8 cellular contexts compared by ENCODE assay signal in the genomic region with DNA sequence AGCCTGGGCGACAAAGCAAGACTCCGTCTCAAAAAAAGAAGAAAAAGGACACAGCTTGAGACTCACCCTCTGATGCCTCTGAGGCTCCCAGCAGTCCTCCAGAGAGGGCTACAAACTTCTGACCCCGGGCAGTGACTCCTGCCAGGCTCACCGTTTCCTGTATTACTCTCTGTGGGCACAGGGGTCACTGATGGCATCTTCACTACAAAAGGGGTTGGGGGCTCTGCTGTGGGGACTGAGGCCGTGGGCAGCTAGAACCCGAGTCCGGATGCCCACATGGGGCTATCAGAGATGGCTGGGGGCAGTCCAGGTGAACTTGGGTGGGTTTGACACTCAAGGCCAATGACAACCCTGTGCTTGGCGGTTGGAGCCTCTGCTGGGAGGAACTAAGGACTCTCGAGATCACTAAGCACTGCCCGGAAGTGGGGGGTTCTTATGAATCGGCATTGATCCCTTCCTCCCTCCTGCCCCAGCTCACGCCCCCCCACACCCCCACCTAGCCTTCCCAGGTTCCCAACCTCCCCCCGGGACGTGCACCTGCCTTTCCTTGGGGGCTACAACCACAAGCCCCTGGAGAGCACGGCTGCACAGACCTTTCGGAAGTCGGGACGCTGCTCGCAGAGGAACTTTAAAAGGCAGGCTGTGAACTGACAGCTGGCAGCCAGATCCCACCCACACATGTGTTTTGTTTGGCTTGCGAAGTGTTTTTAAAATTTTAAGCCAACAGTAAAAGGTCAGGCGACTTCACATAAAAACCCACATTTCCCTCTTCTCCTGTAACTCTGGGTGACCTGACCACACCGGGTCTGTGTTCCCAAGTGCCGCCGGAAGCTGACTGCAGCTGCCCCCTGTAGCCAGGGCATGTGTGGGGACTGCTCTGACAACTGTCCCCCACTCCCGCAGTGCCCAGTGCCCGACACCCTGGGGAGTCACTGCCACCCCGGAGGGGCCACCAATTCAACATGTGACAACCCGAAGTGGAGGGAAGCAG. TPM values are rescaled to one million over a fixed set of nuclear protein-coding genes. Genes with fewer than 3 reads are reported as not detected.
DNase-seq lines count a peak whose midpoint lies in the region; ATAC-seq and TF ChIP-seq lines count a peak whose summit lies in the region.

No MANE protein-coding gene starts in this region.

- no peaks in the 10 kb centered on the region for H3K9me3 Mint-ChIP-seq in natural killer cell treated with Interleukin-12 subunit alpha and Interleukin-12 subunit beta and Interleukin-15 and Interleukin-18, amount 100 ng/mL, for 72 hours
- no peaks in the 10 kb centered on the region for H3K9me3 Mint-ChIP-seq in neural progenitor cell

- no peaks in the 10 kb centered on the region for H3K36me3 Mint-ChIP-seq in natural killer cell treated with Interleukin-12 subunit alpha and Interleukin-12 subunit beta and Interleukin-15 and Interleukin-18, amount 100 ng/mL, for 72 hours
- no peaks in the 10 kb centered on the region for H3K36me3 Mint-ChIP-seq in neural progenitor cell

- no peaks in the 10 kb centered on the region for H3K4me1 ChIP-seq in neural progenitor cell

- ATAC-seq in HG03342 (IDR thresholded peaks at IDR 0.05; ENCODE audit: unreplicated experiment) (peak; percentile 50), HG02763 (IDR thresholded peaks at IDR 0.05; ENCODE audit: unreplicated experiment) (no peak), GM18867 (IDR thresholded peaks at IDR 0.05; ENCODE audit: unreplicated experiment) (no peak)
- ATAC-seq in natural killer cell treated with Interleukin-12 subunit alpha and Interleukin-12 subunit beta and Interleukin-15 and Interleukin-18, amount 100 ng/mL, for 72 hours, result peak in 1 of 2 donors; percentile 49

- DNase-seq in EH (ENCODE audit: low read depth), result peak; percentile 65
- DNase-seq in cardiac fibroblast (ENCODE audit: low read depth in 2 of 2), result peak; percentile 57 to 71
- no peak for DNase-seq in natural killer cell treated with Interleukin-12 subunit alpha and Interleukin-12 subunit beta and Interleukin-15 and Interleukin-18, amount 100 ng/mL, for 72 hours (ENCODE audit: low spot score)
- no peak for DNase-seq in neural progenitor cell (ENCODE audit: low spot score)
- no peak for DNase-seq in NCI-H510A treated with DMSO at 0.1 percent for 48 hours (lab: John Stamatoyannopoulos, UW)

- peak overlapping the region; percentile 74 to 90 for H3K27ac Mint-ChIP-seq in natural killer cell treated with Interleukin-12 subunit alpha and Interleukin-12 subunit beta and Interleukin-15 and Interleukin-18, amount 100 ng/mL, for 72 hours
- H3K27ac Mint-ChIP-seq in neural progenitor cell, result no peak overlapping the region

- no peak overlapping the region for H2AFZ ChIP-seq in neural progenitor cell (replicated peaks)

- H3K9me3 ChIP-seq in neural progenitor cell (ENCODE audit: low read depth), result no peaks in the 10 kb centered on the region

- no peak overlapping the region for H3K4me3 ChIP-seq in cardiac fibroblast (replicated peaks in 1 of 2; ENCODE audit: low read depth in 2 of 2, low read length in 2 of 2)
- H3K4me3 ChIP-seq in neural progenitor cell, result no peak overlapping the region

- H3K4me3 Mint-ChIP-seq in natural killer cell treated with Interleukin-12 subunit alpha and Interleukin-12 subunit beta and Interleukin-15 and Interleukin-18, amount 100 ng/mL, for 72 hours, result peak overlapping the region; percentile 84
- no peak overlapping the region for H3K4me3 Mint-ChIP-seq in neural progenitor cell

- no peak overlapping the region for H3K4me2 ChIP-seq in neural progenitor cell

- no peaks in the 10 kb centered on the region for H3K79me2 ChIP-seq in neural progenitor cell (ENCODE audit: low read depth)

- H4K20me1 ChIP-seq in neural progenitor cell (ENCODE audit: low read depth), result peaks cover 94% of the 10 kb centered on the region

- no peaks in the 10 kb centered on the region for H3K27me3 ChIP-seq in neural progenitor cell

- H3K36me3 ChIP-seq in neural progenitor cell, result no peaks in the 10 kb centered on the region

- H3K9ac ChIP-seq in neural progenitor cell, result no peak overlapping the region

- no peak overlapping the region for H3K27ac ChIP-seq in neural progenitor cell

- H3K27me3 Mint-ChIP-seq in natural killer cell treated with Interleukin-12 subunit alpha and Interleukin-12 subunit beta and Interleukin-15 and Interleukin-18, amount 100 ng/mL, for 72 hours, result no peaks in the 10 kb centered on the region
- H3K27me3 Mint-ChIP-seq in neural progenitor cell (ENCODE audit: insufficient read depth, low read depth), result peaks cover 4% of the 10 kb centered on the region

- H3F3A ChIP-seq in neural progenitor cell (ENCODE audit: low read depth), result peaks cover 26% of the 10 kb centered on the region

- TF ChIP-seq CTCF in cardiac fibroblast (IDR thresholded peaks at IDR 0.05; ENCODE audit: low read depth, low read length), result no peak
- no peak for TF ChIP-seq CTCF in neural progenitor cell (IDR thresholded peaks at IDR 0.05)

- H3K4me1 Mint-ChIP-seq in natural killer cell treated with Interleukin-12 subunit alpha and Interleukin-12 subunit beta and Interleukin-15 and Interleukin-18, amount 100 ng/mL, for 72 hours (ENCODE audit: low read depth in 2 of 2), result peaks cover 60 to 77% of the 10 kb centered on the region in 2 donors
- peaks cover 37% of the 10 kb centered on the region for H3K4me1 Mint-ChIP-seq in neural progenitor cell

RNA-seq across cellular contexts. Expression of a gene that starts 5.0 kb away (rescaled TPM):
- total RNA-seq in natural killer cell treated with Interleukin-12 subunit alpha and Interleukin-12 subunit beta and Interleukin-15 and Interleukin-18, amount 100 ng/mL, for 72 hours, result 100 to 1,000 TPM; 138 to 159 TPM
- total RNA-seq in neural progenitor cell (ENCODE audit: low replicate concordance), result 24.1 and 58.8 TPM in 2 replicates

RNA-seq across cellular contexts. Expression of a gene that starts 37.7 kb away (rescaled TPM):
- 1 to 10 TPM; 4.1 to 7.2 TPM for total RNA-seq in natural killer cell treated with Interleukin-12 subunit alpha and Interleukin-12 subunit beta and Interleukin-15 and Interleukin-18, amount 100 ng/mL, for 72 hours
- total RNA-seq in neural progenitor cell (ENCODE audit: low replicate concordance), result 2.0 and 3.0 TPM in 2 replicates

Comparison
In these comparisons a context has a peak if more than half of its experiments do, and no peak if none do; other contexts are left out.
1. DNase-seq: peak in EH (single experiment) and cardiac fibroblast (2 of 2); none in natural killer cell treated with Interleukin-12 subunit alpha and Interleukin-12 subunit beta and Interleukin-15 and Interleukin-18, amount 100 ng/mL, for 72 hours (single experiment), neural progenitor cell (single experiment) and NCI-H510A treated with DMSO at 0.1 percent for 48 hours (single experiment).